8 cellular contexts compared by ENCODE assay signal in the genomic region with DNA sequence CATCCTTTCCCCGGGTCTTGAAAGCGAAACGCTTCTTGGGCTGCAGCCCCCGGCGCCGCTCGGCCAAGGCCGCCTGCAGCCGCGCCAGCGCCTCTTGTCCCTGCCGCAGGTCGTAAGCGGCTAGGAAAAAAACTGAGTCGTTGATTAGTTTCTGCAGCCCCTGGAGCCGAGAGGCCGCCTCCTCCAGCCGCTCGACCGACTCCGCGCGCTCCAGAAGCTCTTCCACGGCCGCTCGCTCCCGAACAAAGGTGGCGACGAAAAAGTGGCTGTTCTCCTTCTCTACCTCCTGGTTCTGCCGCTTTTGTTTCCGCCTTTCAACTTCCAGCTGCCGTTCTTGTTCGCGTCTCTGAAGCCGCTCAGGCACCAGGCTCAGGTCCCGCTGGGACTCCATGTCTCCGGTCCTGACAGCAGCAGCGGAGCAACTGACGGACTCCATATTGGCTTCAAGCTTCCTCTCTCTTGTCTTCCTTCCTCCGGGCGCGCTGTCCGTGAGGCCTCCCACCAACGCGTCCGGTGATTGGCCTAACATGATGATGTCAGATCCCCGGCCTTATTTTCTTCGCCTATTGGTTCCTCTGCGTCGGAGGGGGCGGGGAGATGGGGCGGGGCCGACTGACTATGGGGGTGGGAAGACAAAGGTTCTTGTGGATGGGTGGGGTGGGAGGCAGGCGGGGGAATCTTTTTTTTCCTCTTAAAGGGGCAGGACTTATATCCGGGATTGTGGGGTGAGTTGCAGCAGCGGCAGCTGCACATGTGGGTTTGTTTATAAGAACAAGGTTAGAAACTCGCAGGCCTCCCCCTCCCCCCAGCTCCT. TPM values are rescaled to one million over a fixed set of nuclear protein-coding genes. Genes with fewer than 3 reads are reported as not detected.
DNase-seq lines count a peak whose midpoint lies in the region; ATAC-seq, FAIRE-seq and TF ChIP-seq lines count a peak whose summit lies in the region.

TSS of gene TBCC (minus strand) at position 466 of the 814 bp plus-strand sequence. CDS start at position 436, 30 bp downstream.

- H3K4me2 ChIP-seq in OCI-LY1 (ENCODE audit: low read length), result peak within 1 kb of the TSS; percentile 80
- peak within 1 kb of the TSS; percentile 96 for H3K4me2 ChIP-seq in endothelial cell of umbilical vein (ENCODE audit: insufficient read depth, low read length)

- peaks cover 12% of the 10 kb centered on the region for H3K36me3 ChIP-seq in OCI-LY1 (ENCODE audit: insufficient read depth, low read length)
- H3K36me3 ChIP-seq in endothelial cell of umbilical vein (ENCODE audit: control insufficient read depth in 2 of 2, extremely low read depth in 1 of 2, insufficient read depth in 2 of 2, low read length in 2 of 2), result no peaks in the 10 kb centered on the region

- H3K9me1 ChIP-seq in endothelial cell of umbilical vein (replicated peaks; ENCODE audit: control insufficient read depth, extremely low read depth, insufficient read depth, low read length), result no peaks in the 10 kb centered on the region

- H4K20me1 ChIP-seq in OCI-LY1 (ENCODE audit: insufficient read depth, low read length) (no peaks in the 10 kb centered on the region), endothelial cell of umbilical vein (replicated peaks; ENCODE audit: control insufficient read depth, extremely low read depth, insufficient read depth, low read length) (no peaks in the 10 kb centered on the region)

- TF ChIP-seq CTCF in D721Med (IDR thresholded peaks at IDR 0.05; ENCODE audit: insufficient read depth, missing control alignments), result no peak
- TF ChIP-seq CTCF in OCI-LY1 (IDR thresholded peaks at IDR 0.05; ENCODE audit: low read length), result no peak
- TF ChIP-seq CTCF in endothelial cell of umbilical vein (IDR thresholded peaks at IDR 0.05; ENCODE audit: extremely low read depth in 1 of 2, insufficient read depth in 1 of 2, low read depth in 1 of 2, low read length in 2 of 2), result no peak
- TF ChIP-seq CTCF in mesothelial cell of epicardium (IDR thresholded peaks at IDR 0.05; ENCODE audit: unreplicated experiment), result no peak

- H3K9me3 Mint-ChIP-seq in mesothelial cell of epicardium, result no peaks in the 10 kb centered on the region

- peak within 1 kb of the TSS; percentile 94 for H3K9ac ChIP-seq in OCI-LY1 (ENCODE audit: low read length)
- H3K9ac ChIP-seq in endothelial cell of umbilical vein (replicated peaks; ENCODE audit: extremely low read depth, insufficient read depth, low read length), result peak within 1 kb of the TSS; percentile 94

- POLR2A ChIA-PET in endothelial cell of umbilical vein (lab: Charles Lee), result interaction anchor here (0.6 to 2.8 kb wide), 11 partner anchors 12 to 181 kb away, joined by 3 to 39 read pairs (median 7); partner anchors contain the start of genes BICRAL and RPL7L1

- no peaks in the 10 kb centered on the region for H3K27me3 Mint-ChIP-seq in mesothelial cell of epicardium (ENCODE audit: low read depth)

- H3K27ac ChIP-seq in OCI-LY1 (ENCODE audit: low read depth, low read length, poor library complexity, severe bottlenecking), result peak within 1 kb of the TSS; percentile 94
- peak within 1 kb of the TSS; percentile 72 for H3K27ac ChIP-seq in endothelial cell of umbilical vein (ENCODE audit: insufficient read depth, low read depth, low read length)

- H2AFZ ChIP-seq in OCI-LY1 (ENCODE audit: low read length) (no peak within 1 kb of the TSS), endothelial cell of umbilical vein (ENCODE audit: low read depth, low read length) (peak within 1 kb of the TSS; percentile 74)

- peaks cover 36% of the 10 kb centered on the region for H3K4me1 Mint-ChIP-seq in mesothelial cell of epicardium

- no peaks in the 10 kb centered on the region for H3K9me2 ChIP-seq in OCI-LY1 (ENCODE audit: low read depth, low read length)

- TSS peak; percentile 67 for BruUV-seq in endothelial cell of umbilical vein (replicated peaks; lab: Mats Ljungman, UMichigan)

- no peak for FAIRE-seq in D721Med (lab: Jason Lieb, UNC)
- FAIRE-seq in endothelial cell of umbilical vein (lab: Jason Lieb, UNC), result peak; percentile 97

- no peaks in the 10 kb centered on the region for H3K36me3 Mint-ChIP-seq in mesothelial cell of epicardium

- intact Hi-C loops in endothelial cell of umbilical vein (cut with micrococcal nuclease), result loop anchor here (1.0 to 5.0 kb wide), 6 partner anchors 20 to 428 kb away; partner anchors contain the start of genes BICRAL and RPL7L1

- H3K4me1 ChIP-seq in OCI-LY1 (ENCODE audit: insufficient read depth, low read length, severe bottlenecking), result peaks cover 50% of the 10 kb centered on the region
- peaks cover 25% of the 10 kb centered on the region for H3K4me1 ChIP-seq in endothelial cell of umbilical vein (ENCODE audit: control insufficient read depth, extremely low read depth, insufficient read depth, low read length)

- H3K79me2 ChIP-seq in OCI-LY1 (ENCODE audit: insufficient read depth, low read length) (peaks cover 5% of the 10 kb centered on the region; the same call in 1 of the 2 replicates), endothelial cell of umbilical vein (ENCODE audit: control insufficient read depth, insufficient read depth, low read length) (peaks cover 19% of the 10 kb centered on the region)

- TF ChIP-seq POLR2A in endothelial cell of umbilical vein (IDR thresholded peaks at IDR 0.05; ENCODE audit: low read depth, low read length), result peak; percentile 97

- dilution Hi-C loops in endothelial cell of umbilical vein (cut with MboI; ENCODE audit: extremely low pct_ligation_motif_present, low sequenced_read_pairs), result no loop called here

- H3K27ac Mint-ChIP-seq in mesothelial cell of epicardium, result peak within 1 kb of the TSS; percentile 100

- CTCF ChIA-PET in endothelial cell of umbilical vein (lab: Charles Lee), result interaction anchor here (0.6 to 4.0 kb wide), 9 partner anchors 12 to 131 kb away, joined by 3 to 27 read pairs (median 4); partner anchors contain the start of gene BICRAL

- H3K9me3 ChIP-seq in OCI-LY1 (ENCODE audit: low read length), result no peaks in the 10 kb centered on the region
- H3K9me3 ChIP-seq in endothelial cell of umbilical vein (replicated peaks; ENCODE audit: control insufficient read depth, insufficient read depth, low read length), result no peaks in the 10 kb centered on the region

- peak within 1 kb of the TSS; percentile 100 for H3K4me3 Mint-ChIP-seq in mesothelial cell of epicardium

- H3K4me3 ChIP-seq in OCI-LY1 (ENCODE audit: low read depth, low read length, poor library complexity, severe bottlenecking) (peak within 1 kb of the TSS; percentile 85), endothelial cell of umbilical vein (replicated peaks in 1 of 3; ENCODE audit: insufficient read depth in 1 of 3, low read depth in 1 of 3, low read length in 3 of 3) (peak within 1 kb of the TSS; percentile 84 to 92 (median 90))

- H3F3A ChIP-seq in OCI-LY1 (ENCODE audit: insufficient read depth, low read length), result peaks cover 4% of the 10 kb centered on the region; the same call in 1 of the 2 replicates

- peak; percentile 85 for ATAC-seq in GM21515 (IDR thresholded peaks at IDR 0.05; ENCODE audit: unreplicated experiment)

- DNase-seq in D721Med (ENCODE audit: insufficient read length, low spot score) (peak; percentile 96), HuH-7 (ENCODE audit: low spot score) (peak; percentile 98), activated T-cell treated with anti-CD3 and anti-CD28 coated beads for 1 hour (ENCODE audit: low read depth) (peak; percentile 89), endothelial cell of umbilical vein (ENCODE audit: low read depth, low spot score) (peak; percentile 98), mesothelial cell of epicardium (ENCODE audit: low spot score in 2 of 2, unreplicated experiment in 2 of 2) (peak; percentile 83 to 87)
- peak; percentile 84 to 91 for DNase-seq in stimulated activated CD8-positive, alpha-beta memory T cell treated with anti-CD3 and anti-CD28 coated beads, Interleukin-15, amount 100 ng/mL, for 4 hours (ENCODE audit: low read depth in 2 of 2)

- no peaks in the 10 kb centered on the region for H3K27me3 ChIP-seq in OCI-LY1 (ENCODE audit: insufficient read depth, low read length)
- no peaks in the 10 kb centered on the region for H3K27me3 ChIP-seq in endothelial cell of umbilical vein (ENCODE audit: control insufficient read depth in 2 of 2, insufficient read depth in 2 of 2, low read length in 2 of 2)

TF ChIP-seq in endothelial cell of umbilical vein, 7 proteins besides CTCF, POLR2A, EP300 and RAD21:
- no peak for TF ChIP-seq MYC (IDR thresholded peaks at IDR 0.05; ENCODE audit: low read depth, low read length)
- no peak for TF ChIP-seq GATA2 (IDR thresholded peaks at IDR 0.05; ENCODE audit: insufficient read depth, insufficient read length, low read depth, low read length)
- no peak for TF ChIP-seq EZH2 (IDR thresholded peaks at IDR 0.05; ENCODE audit: borderline replicate concordance, low read depth, low read length, severe bottlenecking)
- TF ChIP-seq POLR2AphosphoS5 (IDR thresholded peaks at IDR 0.05; ENCODE audit: insufficient read depth, low read depth, low read length), result peak; percentile 91
- peak; percentile 3 for TF ChIP-seq MAX (IDR thresholded peaks at IDR 0.05; ENCODE audit: insufficient read depth, insufficient read length)
- TF ChIP-seq JUN (IDR thresholded peaks at IDR 0.05; ENCODE audit: borderline replicate concordance, insufficient read depth, insufficient read length, low read depth), result no peak

RNA-seq across cellular contexts. Expression of gene TBCC, which starts in this region (rescaled TPM):
- total RNA-seq in endothelial cell of umbilical vein (17.1 and 19.1 TPM in 2 replicates), mesothelial cell of epicardium (19.5 to 21.2 TPM (median 20.3 TPM) in 3 replicates)
- polyA plus RNA-seq in endothelial cell of umbilical vein, result 13.5 and 15.9 TPM in 2 replicates
- 13.8 and 14.2 TPM in 2 replicates for polyA plus RNA-seq in endothelial cell of umbilical vein (2011; cell fraction: cytosol; rRNA removed)
- polyA plus RNA-seq in endothelial cell of umbilical vein (2011; cell fraction: nucleus; rRNA removed), result 10.5 and 10.7 TPM in 2 replicates
- 12.0 and 13.0 TPM in 2 replicates for polyA plus RNA-seq in endothelial cell of umbilical vein (2012)
- polyA minus RNA-seq in endothelial cell of umbilical vein, result 7.9 and 10.1 TPM in 2 replicates
- 9.5 TPM for polyA minus RNA-seq in endothelial cell of umbilical vein (2011; cell fraction: cytosol; rRNA and poly(A)+ RNA removed)
- polyA minus RNA-seq in endothelial cell of umbilical vein (2011; cell fraction: nucleus; rRNA and poly(A)+ RNA removed), result 5.4 and 5.9 TPM in 2 replicates

Comparison
In these comparisons a context has a peak if more than half of its experiments do, and no peak if none do; other contexts are left out.
1. Peak in every context shown above with its lines: DNase-seq, ATAC-seq, H3K4me3 ChIP-seq and H3K27ac ChIP-seq.